ENCODE assay signal across 8 cellular contexts in the genomic region with DNA sequence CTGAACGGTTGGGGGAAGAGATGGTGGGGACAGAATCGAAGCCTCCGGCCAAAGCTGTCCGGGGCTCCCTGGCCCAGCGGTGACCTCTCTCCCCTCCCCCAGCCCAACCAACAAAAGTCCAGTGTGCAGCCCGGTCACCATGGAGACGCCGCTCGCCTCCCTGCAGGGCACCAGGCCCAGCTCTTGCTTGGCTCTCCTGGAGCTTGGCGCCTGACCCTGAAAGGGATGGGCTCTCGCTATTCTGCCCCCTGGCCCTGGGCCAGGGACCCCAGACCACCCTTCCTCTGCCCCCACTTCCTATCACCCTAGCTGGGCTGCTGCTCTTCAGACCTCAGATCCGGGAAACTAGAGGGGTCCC. TPM values are rescaled to one million over a fixed set of nuclear protein-coding genes. Genes with fewer than 3 reads are reported as not detected.
DNase-seq lines count a peak whose midpoint lies in the region; ATAC-seq and TF ChIP-seq lines count a peak whose summit lies in the region.

No MANE protein-coding gene starts in this region.

- H3K9ac ChIP-seq in neural progenitor cell: no peak overlapping the region

- no peaks in the 10 kb centered on the region for H3K9me3 Mint-ChIP-seq in CD8-positive, alpha-beta T cell
- H3K9me3 Mint-ChIP-seq in neural progenitor cell: no peaks in the 10 kb centered on the region

- no peak for TF ChIP-seq CTCF in CD8-positive, alpha-beta T cell (IDR thresholded peaks at IDR 0.05)
- no peak for TF ChIP-seq CTCF in dorsolateral prefrontal cortex (IDR thresholded peaks at IDR 0.05 in 54 of 56, conservative IDR thresholded peaks at IDR 0.05 in 2 of 56; ENCODE audit: low read depth in 1 of 56, partially characterized antibody in 56 of 56)
- TF ChIP-seq CTCF in neural progenitor cell (IDR thresholded peaks at IDR 0.05): no peak

- H3F3A ChIP-seq in neural progenitor cell (ENCODE audit: low read depth): peaks cover 43% of the 10 kb centered on the region

- ATAC-seq in CD8-positive, alpha-beta T cell: no peak
- ATAC-seq in HG02885 (IDR thresholded peaks at IDR 0.05; ENCODE audit: poor library complexity, unreplicated experiment) (no peak), GM18511 (IDR thresholded peaks at IDR 0.05; ENCODE audit: unreplicated experiment) (no peak), GM18867 (IDR thresholded peaks at IDR 0.05; ENCODE audit: unreplicated experiment) (no peak)

- H3K4me3 Mint-ChIP-seq in CD8-positive, alpha-beta T cell: peak overlapping the region; percentile 63
- peak overlapping the region; percentile 88 for H3K4me3 Mint-ChIP-seq in neural progenitor cell

- intact Hi-C loops in CD8-positive, alpha-beta T cell (cut with DNase I, micrococcal nuclease): no loop called here
- intact Hi-C loops in dorsolateral prefrontal cortex (cut with DNase I): loop anchor here in 1 of 2 donors (5.0 to 10.0 kb wide), 2 partner anchors 49 to 249 kb away; partner anchors contain the start of gene RHOT2

- H3K4me1 Mint-ChIP-seq in CD8-positive, alpha-beta T cell (ENCODE audit: low read depth): peaks cover 29% of the 10 kb centered on the region
- H3K4me1 Mint-ChIP-seq in neural progenitor cell: peaks cover 41% of the 10 kb centered on the region

- DNase-seq in CD8-positive, alpha-beta T cell: no peak
- DNase-seq in NCI-H2196 treated with DMSO at 0.1 percent for 48 hours (lab: John Stamatoyannopoulos, UW; ENCODE audit: unreplicated experiment) (peak; percentile 62), dorsolateral prefrontal cortex (peak; percentile 78 to 93 (median 91)), neural progenitor cell (ENCODE audit: low spot score) (peak; percentile 95), activated gamma-delta T cell (lab: John Stamatoyannopoulos, UW) (no peak)

- H3K9me3 ChIP-seq in CD8-positive, alpha-beta T cell (ENCODE audit: low read length): no peaks in the 10 kb centered on the region
- H3K9me3 ChIP-seq in neural progenitor cell (ENCODE audit: low read depth): no peaks in the 10 kb centered on the region

- H3K36me3 Mint-ChIP-seq in CD8-positive, alpha-beta T cell: no peaks in the 10 kb centered on the region
- peaks cover 2% of the 10 kb centered on the region for H3K36me3 Mint-ChIP-seq in neural progenitor cell

- H3K79me2 ChIP-seq in neural progenitor cell (ENCODE audit: low read depth): no peaks in the 10 kb centered on the region

- POLR2A ChIA-PET in CD8-positive, alpha-beta T cell (lab: Charles Lee): interaction anchor here (0.8 to 4.7 kb wide), 6 partner anchors 10 to 72 kb away, joined by 3 to 53 read pairs (median 4); partner anchors contain the start of genes CCDC78, CHTF18 and HAGHL

- no peak overlapping the region for H3K27ac ChIP-seq in CD8-positive, alpha-beta T cell (ENCODE audit: low read depth, low read length)
- H3K27ac ChIP-seq in dorsolateral prefrontal cortex: peak overlapping the region; percentile 60 to 99 (median 95)
- peak overlapping the region; percentile 23 for H3K27ac ChIP-seq in neural progenitor cell

- H3K27me3 ChIP-seq in CD8-positive, alpha-beta T cell (ENCODE audit: insufficient read depth, low read length): no peaks in the 10 kb centered on the region
- H3K27me3 ChIP-seq in dorsolateral prefrontal cortex (no peaks in the 10 kb centered on the region), neural progenitor cell (peaks cover 34% of the 10 kb centered on the region)

- H3K36me3 ChIP-seq in CD8-positive, alpha-beta T cell (ENCODE audit: insufficient read depth, low read length): no peaks in the 10 kb centered on the region
- no peaks in the 10 kb centered on the region for H3K36me3 ChIP-seq in neural progenitor cell

- CTCF ChIA-PET in CD8-positive, alpha-beta T cell (lab: Charles Lee): interaction anchor here (1.1 to 17.6 kb wide), 10 partner anchors 7 to 387 kb away, joined by 3 to 353 read pairs (median 3); partner anchors contain the start of genes ANTKMT, CCDC78, CHTF18 and CIAO3

- peak overlapping the region; percentile 92 for H3K4me2 ChIP-seq in neural progenitor cell

- no peak overlapping the region for H2AFZ ChIP-seq in neural progenitor cell (replicated peaks)

- H4K20me1 ChIP-seq in neural progenitor cell (ENCODE audit: low read depth): peaks cover 43% of the 10 kb centered on the region

- H3K4me3 ChIP-seq in CD8-positive, alpha-beta T cell (ENCODE audit: low read depth, low read length): no peak overlapping the region
- H3K4me3 ChIP-seq in dorsolateral prefrontal cortex (peak overlapping the region; percentile 45 to 88 (median 75)), neural progenitor cell (peak overlapping the region; percentile 95)

- peaks cover under 1% of the 10 kb centered on the region for H3K27me3 Mint-ChIP-seq in CD8-positive, alpha-beta T cell (ENCODE audit: low read depth)
- H3K27me3 Mint-ChIP-seq in neural progenitor cell (ENCODE audit: insufficient read depth, low read depth): peaks cover 12% of the 10 kb centered on the region

- H3K4me1 ChIP-seq in CD8-positive, alpha-beta T cell (ENCODE audit: insufficient read depth, low read length): peaks cover 36% of the 10 kb centered on the region
- peaks cover 37% of the 10 kb centered on the region for H3K4me1 ChIP-seq in neural progenitor cell

- H3K27ac Mint-ChIP-seq in CD8-positive, alpha-beta T cell: no peak overlapping the region
- H3K27ac Mint-ChIP-seq in neural progenitor cell: peak overlapping the region; percentile 87

RNA-seq across cellular contexts. Expression of gene METRN, which starts 1.3 kb away (rescaled TPM):
- total RNA-seq in CD8-positive, alpha-beta T cell: 10 to 100 TPM in 1 of 2 experiments, 1 to 10 TPM in 1; 9.2 to 10.1 TPM
- 100 to 1,000 TPM in 119 of 120 experiments, 10 to 100 TPM in 1; 84.0 to 448 (median 154) TPM for total RNA-seq in dorsolateral prefrontal cortex
- total RNA-seq in neural progenitor cell (ENCODE audit: low replicate concordance): 24.3 and 110 TPM in 2 replicates

RNA-seq across cellular contexts. Expression of gene ANTKMT, which starts 4.7 kb away (rescaled TPM):
- total RNA-seq in CD8-positive, alpha-beta T cell: 10 to 100 TPM; 24.7 to 29.6 TPM
- total RNA-seq in dorsolateral prefrontal cortex: 10 to 100 TPM; 38.5 to 95.7 (median 64.7) TPM
- 7.5 and 20.9 TPM in 2 replicates for total RNA-seq in neural progenitor cell (ENCODE audit: low replicate concordance)

RNA-seq across cellular contexts. Expression of gene CCDC78, which starts 10.0 kb away (rescaled TPM):
- total RNA-seq in CD8-positive, alpha-beta T cell: 1 to 10 TPM; 3.6 to 5.5 TPM
- total RNA-seq in dorsolateral prefrontal cortex (10 to 100 TPM in 15 of 120 experiments, 1 to 10 TPM in 105; 2.3 to 15.5 (median 6.8) TPM), neural progenitor cell (ENCODE audit: low replicate concordance) (0.67 and 3.7 TPM in 2 replicates)

RNA-seq across cellular contexts. Expression of gene FBXL16, which starts 10.6 kb away (rescaled TPM):
- 1 to 10 TPM; 4.4 to 4.6 TPM for total RNA-seq in CD8-positive, alpha-beta T cell
- total RNA-seq in dorsolateral prefrontal cortex (100 to 1,000 TPM; 121 to 658 (median 421) TPM), neural progenitor cell (ENCODE audit: low replicate concordance) (0.13 and 0.65 TPM in 2 replicates)

RNA-seq across cellular contexts. Expression of gene HAGHL, which starts 10.7 kb away (rescaled TPM):
- 10 to 100 TPM; 17.5 to 21.8 TPM for total RNA-seq in CD8-positive, alpha-beta T cell
- total RNA-seq in dorsolateral prefrontal cortex (10 to 100 TPM; 27.4 to 81.3 (median 41.5) TPM), neural progenitor cell (ENCODE audit: low replicate concordance) (1.0 and 5.4 TPM in 2 replicates)

Comparison
In these comparisons a context has a peak if more than half of its experiments do, and no peak if none do; other contexts are left out.
1. DNase-seq: peak in NCI-H2196 treated with DMSO at 0.1 percent for 48 hours (single experiment), dorsolateral prefrontal cortex (10 of 10) and neural progenitor cell (single experiment); none in CD8-positive, alpha-beta T cell (0 of 7) and activated gamma-delta T cell (single experiment).